23 cellular contexts compared by ENCODE assay signal in the genomic region with DNA sequence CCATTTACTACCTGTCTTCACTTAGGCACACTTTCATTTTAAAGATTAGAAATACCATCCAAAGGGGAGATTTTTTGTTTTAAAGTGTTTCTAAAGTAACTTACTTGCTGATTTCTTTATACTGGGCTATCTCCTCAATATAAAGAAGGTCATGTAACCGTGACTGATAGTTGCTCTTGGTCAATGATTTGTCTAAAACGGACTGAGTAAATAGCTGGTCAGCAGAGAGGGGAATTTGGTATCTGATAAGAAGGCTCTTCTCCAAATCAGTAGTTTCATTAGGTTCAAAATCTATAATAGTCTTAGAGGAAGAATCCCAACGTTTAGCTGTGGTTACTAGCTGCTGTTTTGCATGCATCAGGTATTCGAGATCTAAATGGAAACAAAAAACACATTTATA.
"Had no signal": no experiment of that assay in that cellular context is flagged by ENCODE, and none has a peak within 500 bp of the region (broad histone marks: within the 10 kb centered on the region; RNA-seq: fewer than 3 reads in every experiment).

No MANE protein-coding gene starts in this region.

- DNase-seq: activated CD4-positive, alpha-beta memory T cell treated with anti-CD3 and anti-CD28 coated beads for 36 hours; activated CD4-positive, alpha-beta T cell treated with anti-CD3 and anti-CD28 coated beads for 36 hours; activated CD4-positive, alpha-beta T cell treated with anti-CD3 and anti-CD28 coated beads, Interleukin-2, amount 10 ng/mL, durations not matched to agents 24 days and 14 days; activated CD4-positive, CD25-positive, alpha-beta regulatory T cell; activated CD4-positive, CD25-positive, alpha-beta regulatory T cell treated with anti-CD3 and anti-CD28 coated beads, Interleukin-2, amount 50 U/mL, for 72 hours; activated CD8-positive, alpha-beta memory T cell treated with anti-CD3 and anti-CD28 coated beads, Interleukin-2, amount 10 ng/mL, durations not matched to agents 7 days and 5 days; activated CD8-positive, alpha-beta memory T cell treated with anti-CD3 and anti-CD28 coated beads, Interleukin-2, amount 50 U/mL, for 4 hours; activated CD8-positive, alpha-beta T cell treated with anti-CD3 and anti-CD28 coated beads, Interleukin-2, amount 10 ng/mL, durations not matched to agents 7 days and 5 days; activated gamma-delta T cell; activated naive CD4-positive, alpha-beta T cell; activated naive CD4-positive, alpha-beta T cell treated with anti-CD3 and anti-CD28 coated beads, Interleukin-2, amount 10 ng/mL, durations not matched to agents 7 days and 5 days; activated naive CD8-positive, alpha-beta T cell treated with anti-CD3 and anti-CD28 coated beads, Interleukin-2, amount 10 ng/mL, durations not matched to agents 7 days and 5 days; activated T-cell treated with anti-CD3 and anti-CD28 coated beads, Interleukin-2, amount 50 U/mL, for 1 hour; activated T-cell treated with anti-CD3 and anti-CD28 coated beads, Interleukin-2, amount 50 U/mL, for 48 hours; central memory CD4-positive, alpha-beta T cell; cerebellar nuclear complex; colonic mucosa; effector CD8-positive, alpha-beta T cell; endodermal cell; foreskin fibroblast; head of caudate nucleus; T-cell; T1000 had no signal
